Comparison of ENCODE assay signal across 20 cellular contexts in genomic region chr17:16909472-16909871, GRCh38.
"Had no signal": no experiment of that assay in that cellular context is flagged by ENCODE, and none has a peak within 500 bp of the region (broad histone marks: within the 10 kb centered on the region; RNA-seq: fewer than 3 reads in every experiment).

No MANE protein-coding gene starts in this region.

- H3K36me3 Mint-ChIP-seq: activated CD8-positive, alpha-beta memory T cell treated with anti-CD3 and anti-CD28 coated beads, Interleukin-2, amount 10 ng/mL, durations not matched to agents 7 days and 5 days; activated naive CD4-positive, alpha-beta T cell treated with anti-CD3 and anti-CD28 coated beads, Interleukin-2, amount 10 ng/mL, durations not matched to agents 7 days and 5 days; brain; immature natural killer cell; naive thymus-derived CD8-positive, alpha-beta T cell; stimulated activated naive B cell treated with anti-CD40 and anti-IgM and Interleukin-4, amounts not matched to agents 10 μg/mL and 1 μg/mL and 100 μg/mL, for 72 hours had no signal

- H3K27ac ChIP-seq: gastrocnemius medialis, heart left ventricle, thyroid gland had no signal

- H3K27ac Mint-ChIP-seq: activated CD8-positive, alpha-beta memory T cell treated with anti-CD3 and anti-CD28 coated beads, Interleukin-2, amount 10 ng/mL, durations not matched to agents 7 days and 5 days; activated naive CD4-positive, alpha-beta T cell treated with anti-CD3 and anti-CD28 coated beads, Interleukin-2, amount 10 ng/mL, durations not matched to agents 7 days and 5 days; activated naive CD8-positive, alpha-beta T cell treated with anti-CD3 and anti-CD28 coated beads, Interleukin-2, amount 50 U/mL, for 24 hours; activated T-cell treated with anti-CD3 and anti-CD28 coated beads, Interleukin-2, amount 50 U/mL, for 24 hours; immature natural killer cell; stimulated activated naive B cell treated with anti-CD40 and anti-IgM and Interleukin-4, amounts not matched to agents 10 μg/mL and 1 μg/mL and 100 μg/mL, for 72 hours had no signal

- H3K4me3 Mint-ChIP-seq: activated CD8-positive, alpha-beta memory T cell treated with anti-CD3 and anti-CD28 coated beads, Interleukin-2, amount 10 ng/mL, durations not matched to agents 7 days and 5 days; activated naive CD4-positive, alpha-beta T cell treated with anti-CD3 and anti-CD28 coated beads, Interleukin-2, amount 10 ng/mL, durations not matched to agents 7 days and 5 days; activated naive CD8-positive, alpha-beta T cell treated with anti-CD3 and anti-CD28 coated beads, Interleukin-2, amount 50 U/mL, for 24 hours; activated T-cell treated with anti-CD3 and anti-CD28 coated beads, Interleukin-2, amount 50 U/mL, for 24 hours; brain; immature natural killer cell; naive thymus-derived CD8-positive, alpha-beta T cell; stimulated activated naive B cell treated with anti-CD40 and anti-IgM and Interleukin-4, amounts not matched to agents 10 μg/mL and 1 μg/mL and 100 μg/mL, for 72 hours had no signal

- H3K4me3 ChIP-seq: gastrocnemius medialis, heart left ventricle, mucosa of descending colon, thyroid gland had no signal

- DNase-seq: activated CD8-positive, alpha-beta memory T cell treated with anti-CD3 and anti-CD28 coated beads, Interleukin-2, amount 10 ng/mL, durations not matched to agents 7 days and 5 days; activated effector memory CD4-positive, alpha-beta T cell treated with Interleukin-2 at 50 U/mL for 16 hours; activated naive CD8-positive, alpha-beta T cell treated with anti-CD3 and anti-CD28 coated beads, Interleukin-2, amount 50 U/mL, for 24 hours; activated T-cell treated with anti-CD3 and anti-CD28 coated beads, Interleukin-2, amount 50 U/mL, for 24 hours; anterior cingulate cortex; central memory CD4-positive, alpha-beta T cell; gastrocnemius medialis; heart left ventricle; immature natural killer cell; left ventricle myocardium superior; mucosa of descending colon; naive thymus-derived CD8-positive, alpha-beta T cell; posterior cingulate gyrus; stimulated activated naive B cell treated with anti-CD40 and anti-IgM and Interleukin-4, amounts not matched to agents 10 μg/mL and 1 μg/mL and 100 μg/mL, for 72 hours; T1000; thyroid gland had no signal

- H3K9me3 ChIP-seq: gastrocnemius medialis, heart left ventricle, mucosa of descending colon, thyroid gland had no signal

- H3K27me3 ChIP-seq: gastrocnemius medialis, heart left ventricle, thyroid gland had no signal

- H3K9me3 Mint-ChIP-seq: activated naive CD8-positive, alpha-beta T cell treated with anti-CD3 and anti-CD28 coated beads, Interleukin-2, amount 50 U/mL, for 24 hours; activated T-cell treated with anti-CD3 and anti-CD28 coated beads, Interleukin-2, amount 50 U/mL, for 24 hours; brain; immature natural killer cell; naive thymus-derived CD8-positive, alpha-beta T cell; stimulated activated naive B cell treated with anti-CD40 and anti-IgM and Interleukin-4, amounts not matched to agents 10 μg/mL and 1 μg/mL and 100 μg/mL, for 72 hours had no signal

- H3K36me3 ChIP-seq: gastrocnemius medialis, heart left ventricle, thyroid gland had no signal

- H3K4me1 ChIP-seq: gastrocnemius medialis had no signal

- H3K4me1 Mint-ChIP-seq: immature natural killer cell had no signal

- ATAC-seq: activated CD4-positive, CD25-positive, alpha-beta regulatory T cell treated with anti-CD3 and anti-CD28 coated beads, Interleukin-2, amount 50 U/mL, for 24 hours; activated CD8-positive, alpha-beta memory T cell treated with anti-CD3 and anti-CD28 coated beads, Interleukin-2, amount 10 ng/mL, durations not matched to agents 7 days and 5 days; activated naive CD8-positive, alpha-beta T cell treated with anti-CD3 and anti-CD28 coated beads, Interleukin-2, amount 50 U/mL, for 24 hours; esophagus mucosa; gastrocnemius medialis; left ventricle myocardium superior; mucosa of descending colon; naive thymus-derived CD8-positive, alpha-beta T cell; stimulated activated naive B cell treated with anti-CD40 and anti-IgM and Interleukin-4, amounts not matched to agents 10 μg/mL and 1 μg/mL and 100 μg/mL, for 72 hours had no signal
